Comparison of ENCODE assay signal across 17 cellular contexts in genomic region chr18:3651266-3651665, GRCh38.
"Had no signal": no experiment of that assay in that cellular context is flagged by ENCODE, and none has a peak within 500 bp of the region (broad histone marks: within the 10 kb centered on the region; RNA-seq: fewer than 3 reads in every experiment).

No MANE protein-coding gene starts in this region.

- ATAC-seq: foreskin keratinocyte; stimulated activated naive CD8-positive, alpha-beta T cell treated with anti-CD3 and anti-CD28 coated beads, Interleukin-15, Interleukin-2, amounts not matched to agents 100 U/mL and 50 U/mL, for 24 hours had no signal

- H3K27ac Mint-ChIP-seq: activated naive CD4-positive, alpha-beta T cell treated with anti-CD3 and anti-CD28 coated beads, Interleukin-2, amount 10 ng/mL, durations not matched to agents 7 days and 5 days; nephron; progenitor cell of endocrine pancreas; T-helper 1 cell treated with Interleukin-12 subunit alpha and Interleukin-12 subunit beta and Interleukin-4 antibody, amounts not matched to agents 30 μg/mL and 1 μg/mL, for 36 hours had no signal

- H3K4me3 Mint-ChIP-seq: activated naive CD4-positive, alpha-beta T cell treated with anti-CD3 and anti-CD28 coated beads, Interleukin-2, amount 10 ng/mL, durations not matched to agents 7 days and 5 days; nephron; T-helper 1 cell treated with Interleukin-12 subunit alpha and Interleukin-12 subunit beta and Interleukin-4 antibody, amounts not matched to agents 30 μg/mL and 1 μg/mL, for 36 hours had no signal

- H3K27ac ChIP-seq: WERI-Rb-1 had no signal

- H3K27me3 ChIP-seq: foreskin keratinocyte, transverse colon had no signal

- H3K4me3 ChIP-seq: skin epidermis, transverse colon had no signal

- H3K27me3 Mint-ChIP-seq: progenitor cell of endocrine pancreas had no signal

- H3K9me3 Mint-ChIP-seq: activated naive CD4-positive, alpha-beta T cell treated with anti-CD3 and anti-CD28 coated beads, Interleukin-2, amount 10 ng/mL, durations not matched to agents 7 days and 5 days; nephron; T-helper 1 cell treated with Interleukin-12 subunit alpha and Interleukin-12 subunit beta and Interleukin-4 antibody, amounts not matched to agents 30 μg/mL and 1 μg/mL, for 36 hours had no signal

- FAIRE-seq: colon had no signal

- H3K9me3 ChIP-seq: transverse colon had no signal

- H3K36me3 Mint-ChIP-seq: activated naive CD4-positive, alpha-beta T cell treated with anti-CD3 and anti-CD28 coated beads, Interleukin-2, amount 10 ng/mL, durations not matched to agents 7 days and 5 days had no signal

- DNase-seq: activated CD4-positive, alpha-beta T cell treated with anti-CD3 and anti-CD28 coated beads, Interleukin-2, amount 50 U/mL, for 48 hours; activated naive CD4-positive, alpha-beta T cell treated with anti-CD3 and anti-CD28 coated beads, Interleukin-2, amount 10 ng/mL, durations not matched to agents 7 days and 5 days; foreskin keratinocyte; head of caudate nucleus; mesendoderm; nucleus accumbens; right cardiac atrium; stimulated activated CD4-positive, alpha-beta T cell treated with anti-CD3 and anti-CD28 coated beads, Interleukin-4, amount 100 ng/mL, for 4 hours; stimulated activated CD8-positive, alpha-beta memory T cell treated with anti-CD3 and anti-CD28 coated beads, Interleukin-4, amount 100 ng/mL, for 48 hours; stimulated activated naive CD8-positive, alpha-beta T cell treated with anti-CD3 and anti-CD28 coated beads, Interleukin-15, Interleukin-2, amounts not matched to agents 100 U/mL and 50 U/mL, for 24 hours; transverse colon; WERI-Rb-1 had no signal

- H3K36me3 ChIP-seq: transverse colon, WERI-Rb-1 had no signal
